Comparison of ENCODE assay signal across 25 cellular contexts in the genomic region with DNA sequence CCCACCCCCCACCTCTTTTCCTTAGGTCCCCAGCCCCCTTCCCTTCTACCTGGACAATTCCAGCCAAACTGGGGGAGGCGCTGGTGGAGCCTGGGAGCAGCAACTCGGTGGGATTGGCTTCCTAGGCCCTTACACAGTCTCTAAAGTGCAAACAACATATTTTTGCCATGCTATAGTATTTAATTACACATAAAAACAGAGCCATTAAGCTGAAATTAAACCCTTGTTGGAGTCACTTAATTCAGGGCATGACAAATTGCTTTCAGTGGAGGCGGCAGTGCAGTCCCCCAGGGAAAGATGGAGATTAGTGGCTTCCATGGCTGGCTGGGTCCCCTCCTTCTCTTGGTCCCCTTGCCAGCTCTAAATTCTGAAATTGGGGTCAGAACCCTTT. TPM values are rescaled to one million over a fixed set of nuclear protein-coding genes. Genes with fewer than 3 reads are reported as not detected.
DNase-seq lines count a peak whose midpoint lies in the region; ATAC-seq, FAIRE-seq and TF ChIP-seq lines count a peak whose summit lies in the region.
"Had no signal": no experiment of that assay in that cellular context is flagged by ENCODE, and none has a peak within 500 bp of the region (broad histone marks: within the 10 kb centered on the region; RNA-seq: fewer than 3 reads in every experiment).

No MANE protein-coding gene starts in this region.

- no peak overlapping the region for H3K9ac ChIP-seq in SK-N-MC (ENCODE audit: insufficient read length)
- no peak overlapping the region for H3K9ac ChIP-seq in muscle layer of colon (ENCODE audit: low read length)

- no peaks in the 10 kb centered on the region for H3K9me3 ChIP-seq in A549
- no peaks in the 10 kb centered on the region for H3K9me3 ChIP-seq in SK-N-MC (ENCODE audit: low read depth, low read length)
- H3K9me3 ChIP-seq in muscle layer of colon (ENCODE audit: low read length), result no peaks in the 10 kb centered on the region
- no peaks in the 10 kb centered on the region for H3K9me3 ChIP-seq in CD8-positive, alpha-beta T cell (ENCODE audit: low read length)
- H3K9me3 ChIP-seq: ascending aorta, prostate gland had no signal

- FAIRE-seq in A549 (lab: Jason Lieb, UNC) (peak; percentile 54), D721Med (lab: Jason Lieb, UNC) (no peak)
- FAIRE-seq: HepG2 had no signal

- no peak overlapping the region for H3K27ac Mint-ChIP-seq in CD8-positive, alpha-beta T cell
- no peak overlapping the region for H3K27ac Mint-ChIP-seq in type B pancreatic cell
- H3K27ac Mint-ChIP-seq: activated naive CD4-positive, alpha-beta T cell treated with anti-CD3 and anti-CD28 coated beads for 36 hours had no signal

- H3K4me1 Mint-ChIP-seq in CD8-positive, alpha-beta T cell (ENCODE audit: low read depth), result no peaks in the 10 kb centered on the region
- H3K4me1 Mint-ChIP-seq in type B pancreatic cell (ENCODE audit: unreplicated experiment), result peaks cover 52% of the 10 kb centered on the region

- H3K36me3 Mint-ChIP-seq in CD8-positive, alpha-beta T cell, result no peaks in the 10 kb centered on the region
- H3K36me3 Mint-ChIP-seq in type B pancreatic cell, result peaks cover 5% of the 10 kb centered on the region

- H3K4me1 ChIP-seq in A549 (peaks cover 85% of the 10 kb centered on the region), muscle layer of colon (ENCODE audit: insufficient read depth, low read length) (peaks cover 78% of the 10 kb centered on the region)
- no peaks in the 10 kb centered on the region for H3K4me1 ChIP-seq in CD8-positive, alpha-beta T cell (ENCODE audit: insufficient read depth, low read length)
- H3K4me1 ChIP-seq: prostate gland had no signal

- TF ChIP-seq RAD21 in A549 (conservative IDR thresholded peaks at IDR 0.05 in 1 of 2, IDR thresholded peaks at IDR 0.05 in 1 of 2), result no peak; a peak in 1 of 5 replicates

- 66% methylated on average over 3 of the region's 3 CpGs for WGBS in A549 (ENCODE audit: missing lambda C conversion rate)

- H3K36me3 ChIP-seq in SK-N-MC (ENCODE audit: insufficient read depth, low read length) (peaks cover 19% of the 10 kb centered on the region), muscle layer of colon (ENCODE audit: insufficient read depth, low read length) (peaks cover 20% of the 10 kb centered on the region)
- no peaks in the 10 kb centered on the region for H3K36me3 ChIP-seq in CD8-positive, alpha-beta T cell (ENCODE audit: insufficient read depth, low read length)
- H3K36me3 ChIP-seq: prostate gland had no signal

- no peak for ATAC-seq in A549
- no peak for ATAC-seq in CD8-positive, alpha-beta T cell
- ATAC-seq: HCT116, HepG2 had no signal

- H3K4me3 Mint-ChIP-seq in CD8-positive, alpha-beta T cell, result no peak overlapping the region
- H3K4me3 Mint-ChIP-seq in type B pancreatic cell, result no peak overlapping the region
- H3K4me3 Mint-ChIP-seq: activated naive CD4-positive, alpha-beta T cell treated with anti-CD3 and anti-CD28 coated beads for 36 hours; CD8-positive, alpha-beta memory T cell had no signal

- H3K27ac ChIP-seq in A549 (peak overlapping the region; percentile 71 to 90), SK-N-MC (peak overlapping the region; percentile 66), muscle layer of colon (ENCODE audit: low read depth, low read length) (peak overlapping the region; percentile 70)
- H3K27ac ChIP-seq in CD8-positive, alpha-beta T cell (ENCODE audit: low read depth, low read length), result no peak overlapping the region
- H3K27ac ChIP-seq: ascending aorta had no signal

- POLR2A ChIA-PET in A549 (lab: Yijun Ruan, JAX), result interaction anchor here (1.0 to 4.4 kb wide), 11 partner anchors 9 to 100 kb away, joined by 3 to 36 read pairs (median 7); partner anchors contain the start of gene IGFBP4
- POLR2A ChIA-PET in CD8-positive, alpha-beta T cell (lab: Charles Lee), result no interaction called here

- no peaks in the 10 kb centered on the region for H3K27me3 Mint-ChIP-seq in CD8-positive, alpha-beta T cell (ENCODE audit: low read depth)
- H3K27me3 Mint-ChIP-seq in type B pancreatic cell, result peaks cover 8% of the 10 kb centered on the region

- TF ChIP-seq CTCF in A549 (IDR thresholded peaks at IDR 0.05) (no peak), D721Med (IDR thresholded peaks at IDR 0.05; ENCODE audit: insufficient read depth, missing control alignments) (no peak), type B pancreatic cell (conservative IDR thresholded peaks at IDR 0.05) (no peak)
- TF ChIP-seq CTCF in CD8-positive, alpha-beta T cell (IDR thresholded peaks at IDR 0.05), result no peak

- DNase-seq in A549 (ENCODE audit: low read depth in 1 of 2, low spot score in 1 of 2) (no peak), D341Med (ENCODE audit: low spot score) (peak; percentile 64), SK-N-MC (ENCODE audit: low read depth, low spot score) (no peak), D721Med (ENCODE audit: insufficient read length, low spot score) (no peak), NCI-H1048 (lab: John Stamatoyannopoulos, UW) (no peak), type B pancreatic cell (ENCODE audit: extremely low spot score, unreplicated experiment) (no peak)
- DNase-seq in CD8-positive, alpha-beta T cell, result no peak
- DNase-seq: activated naive CD4-positive, alpha-beta T cell treated with anti-CD3 and anti-CD28 coated beads for 36 hours; activated T-cell treated with anti-CD3 and anti-CD28 coated beads, Interleukin-2, amount 50 U/mL, for 48 hours; CD8-positive, alpha-beta memory T cell; effector memory CD4-positive, alpha-beta T cell; glutamatergic neuron; left colon; midbrain; NK-92 treated with Interleukin-12 subunit alpha and Interleukin-12 subunit beta, amount 100 ng/mL, for 24 hours; stimulated activated CD4-positive, alpha-beta T cell treated with anti-CD3 and anti-CD28 coated beads, Interleukin-2, amount 100 ng/mL, for 48 hours; stimulated activated naive CD4-positive, alpha-beta T cell treated with Interleukin-2 at 50 U/mL for 16 hours; trophoblast cell had no signal

- H3K4me2 ChIP-seq in A549, result peak overlapping the region; percentile 62; the same call in 1 of the 3 replicates

- intact Hi-C loops in CD8-positive, alpha-beta T cell (cut with DNase I, micrococcal nuclease), result no loop called here

- no peaks in the 10 kb centered on the region for H3K9me3 Mint-ChIP-seq in CD8-positive, alpha-beta T cell
- no peaks in the 10 kb centered on the region for H3K9me3 Mint-ChIP-seq in type B pancreatic cell
- H3K9me3 Mint-ChIP-seq: activated naive CD4-positive, alpha-beta T cell treated with anti-CD3 and anti-CD28 coated beads for 36 hours; CD8-positive, alpha-beta memory T cell had no signal

- H3K4me3 ChIP-seq in A549, result no peak overlapping the region
- H3K4me3 ChIP-seq in SK-N-MC, result no peak overlapping the region
- H3K4me3 ChIP-seq in muscle layer of colon (ENCODE audit: low read depth in 1 of 2, low read length in 2 of 2), result no peak overlapping the region
- H3K4me3 ChIP-seq in CD8-positive, alpha-beta T cell (ENCODE audit: low read depth, low read length), result no peak overlapping the region
- H3K4me3 ChIP-seq: ascending aorta, prostate gland, skin epidermis had no signal

- no peaks in the 10 kb centered on the region for H3K27me3 ChIP-seq in muscle layer of colon (ENCODE audit: control insufficient read depth in 1 of 2, insufficient read depth in 2 of 2, low read length in 2 of 2)
- H3K27me3 ChIP-seq in CD8-positive, alpha-beta T cell (ENCODE audit: insufficient read depth, low read length), result no peaks in the 10 kb centered on the region
- H3K27me3 ChIP-seq: ascending aorta had no signal

- CTCF ChIA-PET in A549 (lab: Yijun Ruan, JAX), result interaction anchor here (0.8 to 37.5 kb wide), 9 partner anchors 11 to 100 kb away, joined by 3 to 822 read pairs (median 8); partner anchors contain the start of genes IGFBP4 and TOP2A
- CTCF ChIA-PET in CD8-positive, alpha-beta T cell (lab: Charles Lee), result interaction anchor here (0.6 to 1.3 kb wide), 4 partner anchors 12 to 634 kb away, joined by 3 read pairs; no protein-coding TSS in a partner anchor

- TF ChIP-seq POLR2A in A549 (IDR thresholded peaks at IDR 0.05; ENCODE audit: low read length), result no peak

- TF ChIP-seq EP300 in A549 (IDR thresholded peaks at IDR 0.05), result no peak

TF ChIP-seq in A549, 52 proteins besides CTCF, POLR2A, EP300 and RAD21 (continues in another document):
- no peak for TF ChIP-seq CHD2 (IDR thresholded peaks at IDR 0.05; ENCODE audit: low read length, partially characterized antibody)
- TF ChIP-seq CBX8 (IDR thresholded peaks at IDR 0.05), result no peak
- TF ChIP-seq ZC3H11A (IDR thresholded peaks at IDR 0.05), result no peak
- TF ChIP-seq, protein P1, sequence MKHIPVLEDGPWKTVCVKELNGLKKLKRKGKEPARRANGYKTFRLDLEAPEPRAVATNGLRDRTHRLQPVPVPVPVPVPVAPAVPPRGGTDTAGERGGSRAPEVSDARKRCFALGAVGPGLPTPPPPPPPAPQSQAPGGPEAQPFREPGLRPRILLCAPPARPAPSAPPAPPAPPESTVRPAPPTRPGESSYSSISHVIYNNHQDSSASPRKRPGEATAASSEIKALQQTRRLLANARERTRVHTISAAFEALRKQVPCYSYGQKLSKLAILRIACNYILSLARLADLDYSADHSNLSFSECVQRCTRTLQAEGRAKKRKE (CRISPR knock-in tag; IDR thresholded peaks at IDR 0.05; ENCODE audit: low read depth), result no peak
- no peak for TF ChIP-seq HOXB5 (CRISPR knock-in tag; IDR thresholded peaks at IDR 0.05)

RNA-seq across cellular contexts. Expression of gene IGFBP4, which starts 17.3 kb away (rescaled TPM):
- polyA plus RNA-seq in A549 (2011; rRNA removed) (1,080 and 1,577 TPM in 2 replicates), A549 (2017; fragmentation: RNase III; extraction: RNeasy Plus Mini Kit Qiagen cat#74134 plus additional on column Dnase treatment) (1,501 to 1,941 TPM (median 1,829 TPM) in 3 replicates)
- polyA plus RNA-seq in A549 (2012; cell fraction: cytosol; rRNA removed), result 1,069 and 1,422 TPM in 2 replicates
- polyA plus RNA-seq in A549 (2012; cell fraction: nucleus; rRNA removed), result 982 and 1,044 TPM in 2 replicates
- polyA minus RNA-seq in A549 (2011; rRNA and poly(A)+ RNA removed), result 1,444 and 1,452 TPM in 2 replicates
- total RNA-seq in CD8-positive, alpha-beta T cell, result 1 to 10 TPM; 5.1 to 5.2 TPM
- total RNA-seq in type B pancreatic cell (ENCODE audit: low replicate concordance), result 25.7 and 78.2 TPM in 2 replicates

RNA-seq across cellular contexts. Expression of gene TNS4, which starts 40.8 kb away (rescaled TPM):
- polyA plus RNA-seq in A549 (2011; rRNA removed), result 24.2 and 45.9 TPM in 2 replicates
- 18.0 and 30.2 TPM in 2 replicates for polyA plus RNA-seq in A549 (2012; cell fraction: cytosol; rRNA removed)
- 83.8 and 125 TPM in 2 replicates for polyA plus RNA-seq in A549 (2012; cell fraction: nucleus; rRNA removed)
- polyA plus RNA-seq in A549 (2017; fragmentation: RNase III; extraction: RNeasy Plus Mini Kit Qiagen cat#74134 plus additional on column Dnase treatment), result 61.6 to 75.9 TPM (median 73.5 TPM) in 3 replicates
- 62.8 and 79.7 TPM in 2 replicates for polyA minus RNA-seq in A549 (2011; rRNA and poly(A)+ RNA removed)
- total RNA-seq in CD8-positive, alpha-beta T cell, result 1 to 10 TPM; 1.9 to 2.9 TPM
- total RNA-seq in type B pancreatic cell (ENCODE audit: low replicate concordance), result 1.8 and 2.3 TPM in 2 replicates
- total RNA-seq: ascending aorta had no signal
- polyA plus RNA-seq: neural cell had no signal

RNA-seq across cellular contexts. Expression of gene TOP2A, which starts 42.9 kb away (rescaled TPM):
- 273 and 416 TPM in 2 replicates for polyA plus RNA-seq in A549 (2011; rRNA removed)
- polyA plus RNA-seq in A549 (2012; cell fraction: cytosol; rRNA removed), result 78.4 and 82.0 TPM in 2 replicates
- 75.2 and 121 TPM in 2 replicates for polyA plus RNA-seq in A549 (2012; cell fraction: nucleus; rRNA removed)
- 210 to 241 TPM (median 226 TPM) in 3 replicates for polyA plus RNA-seq in A549 (2017; fragmentation: RNase III; extraction: RNeasy Plus Mini Kit Qiagen cat#74134 plus additional on column Dnase treatment)
- polyA minus RNA-seq in A549 (2011; rRNA and poly(A)+ RNA removed), result 83.1 and 83.3 TPM in 2 replicates
- 1 to 10 TPM; 2.9 TPM for total RNA-seq in CD8-positive, alpha-beta T cell
- total RNA-seq in type B pancreatic cell (ENCODE audit: low replicate concordance), result 65.8 and 248 TPM in 2 replicates

Comparison
In these comparisons a context has a peak if more than half of its experiments do, and no peak if none do; other contexts are left out.
1. RNA of gene TOP2A, which starts 42.9 kb away (total RNA-seq): 65.8 to 248 TPM in type B pancreatic cell; 2.9 TPM in CD8-positive, alpha-beta T cell; every median in the first group is over 10 times any median in the second.